ENCODE assay signal across 9 cellular contexts in the genomic region with DNA sequence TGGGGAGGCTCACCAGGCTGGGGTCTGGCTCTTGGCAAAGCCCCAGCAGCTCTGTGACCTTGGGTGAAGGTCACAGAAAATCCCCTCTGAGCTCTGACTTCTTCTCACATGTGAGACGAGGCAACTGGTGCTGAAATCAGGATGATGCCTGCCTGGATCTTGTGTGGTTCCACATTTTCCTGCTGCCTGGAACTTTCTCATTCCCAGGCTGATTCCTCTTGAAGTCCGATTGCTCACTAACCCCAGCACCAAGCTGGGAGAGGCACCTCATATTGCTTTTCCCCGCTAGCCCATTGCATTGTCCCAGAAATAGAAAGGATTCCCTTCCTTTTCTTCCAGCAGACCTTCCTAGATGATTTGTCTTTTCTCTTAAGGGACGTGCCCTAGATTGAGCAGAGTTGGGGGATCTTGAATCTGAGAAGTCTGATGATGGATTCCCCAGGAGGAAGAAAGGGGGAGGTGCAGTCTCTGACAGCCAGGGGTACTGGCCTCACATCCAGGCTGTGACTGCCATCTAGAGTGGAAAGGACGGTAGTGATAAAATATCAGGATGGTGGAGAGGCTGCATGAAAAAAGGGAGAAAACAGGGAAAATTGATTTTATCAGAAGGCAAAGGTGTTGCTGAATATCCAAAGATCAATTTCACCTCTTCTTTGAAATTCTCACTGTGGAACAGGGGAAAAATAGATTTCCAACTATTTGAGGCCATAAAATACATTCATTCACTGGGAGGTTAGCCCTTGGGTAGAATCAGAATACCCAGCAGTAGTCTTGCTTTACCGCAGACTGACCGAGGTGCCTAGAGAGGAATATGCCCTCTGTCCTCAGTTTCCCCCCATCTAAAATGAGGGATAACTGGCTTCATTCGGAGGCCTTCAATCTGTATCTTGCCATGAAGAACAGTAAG.
DNase-seq lines count a peak whose midpoint lies in the region; ATAC-seq and TF ChIP-seq lines count a peak whose summit lies in the region.
"Had no signal": no experiment of that assay in that cellular context is flagged by ENCODE, and none has a peak within 500 bp of the region (broad histone marks: within the 10 kb centered on the region; RNA-seq: fewer than 3 reads in every experiment).

No MANE protein-coding gene starts in this region.

- POLR2A ChIA-PET in activated CD4-positive, alpha-beta T cell treated with anti-CD3 and anti-CD28 coated beads, Interleukin-2, amount 10 ng/mL, durations not matched to agents 7 days and 5 days (lab: Charles Lee), result no interaction called here

- no peak overlapping the region for H3K27ac Mint-ChIP-seq in activated CD4-positive, alpha-beta T cell treated with anti-CD3 and anti-CD28 coated beads, Interleukin-2, amount 10 ng/mL, durations not matched to agents 7 days and 5 days

- H3K36me3 Mint-ChIP-seq in activated CD4-positive, alpha-beta T cell treated with anti-CD3 and anti-CD28 coated beads, Interleukin-2, amount 10 ng/mL, durations not matched to agents 7 days and 5 days (ENCODE audit: low read depth), result peaks cover 6% of the 10 kb centered on the region

- no peaks in the 10 kb centered on the region for H3K27me3 Mint-ChIP-seq in activated CD4-positive, alpha-beta T cell treated with anti-CD3 and anti-CD28 coated beads, Interleukin-2, amount 10 ng/mL, durations not matched to agents 7 days and 5 days

- no peaks in the 10 kb centered on the region for H3K27me3 ChIP-seq in tibial artery

- no peaks in the 10 kb centered on the region for H3K4me1 ChIP-seq in mucosa of descending colon (ENCODE audit: low read depth)
- peaks cover 0 to 5% (median 0%) of the 10 kb centered on the region in 4 donors for H3K4me1 ChIP-seq in tibial artery

- peaks cover 28% of the 10 kb centered on the region for H3K4me1 Mint-ChIP-seq in activated CD4-positive, alpha-beta T cell treated with anti-CD3 and anti-CD28 coated beads, Interleukin-2, amount 10 ng/mL, durations not matched to agents 7 days and 5 days

- TF ChIP-seq CTCF in GM12873 (IDR thresholded peaks at IDR 0.05; ENCODE audit: insufficient read depth, low read depth, low read length, missing control alignments), result peak; percentile 78
- peak; percentile 81 for TF ChIP-seq CTCF in epithelial cell of proximal tubule (conservative IDR thresholded peaks at IDR 0.05; ENCODE audit: low read depth, low read length)
- TF ChIP-seq CTCF in mucosa of descending colon (IDR thresholded peaks at IDR 0.05), result peak; percentile 17
- TF ChIP-seq CTCF in tibial artery (IDR thresholded peaks at IDR 0.05), result peak; percentile 64 to 78

- intact Hi-C loops in mucosa of descending colon (cut with DNase I, micrococcal nuclease) (loop anchor here in 1 of 2 donors (5.0 kb wide), 1 partner anchor 413 kb away; a partner anchor contains a TSS), tibial artery (cut with DNase I; ENCODE audit: low total_unique reads) (loop anchor here (5.0 to 10.0 kb wide), 2 partner anchors 55 to 418 kb away; no protein-coding TSS in a partner anchor)

- H3K9me3 ChIP-seq in mucosa of descending colon (no peaks in the 10 kb centered on the region), tibial artery (no peaks in the 10 kb centered on the region)

- ATAC-seq in HG02885 (IDR thresholded peaks at IDR 0.05; ENCODE audit: poor library complexity, unreplicated experiment) (peak; percentile 85), mucosa of descending colon (peak; percentile 82)

- H3K27ac ChIP-seq in tibial artery, result peak overlapping the region in 1 of 2 donors; percentile 2

- H3K4me3 Mint-ChIP-seq in activated CD4-positive, alpha-beta T cell treated with anti-CD3 and anti-CD28 coated beads, Interleukin-2, amount 10 ng/mL, durations not matched to agents 7 days and 5 days, result no peak overlapping the region

- H3K36me3 ChIP-seq in mucosa of descending colon (ENCODE audit: low read depth) (no peaks in the 10 kb centered on the region), tibial artery (peaks cover 0 to 14% (median 0%) of the 10 kb centered on the region in 3 donors)

- H3K9me3 Mint-ChIP-seq in activated CD4-positive, alpha-beta T cell treated with anti-CD3 and anti-CD28 coated beads, Interleukin-2, amount 10 ng/mL, durations not matched to agents 7 days and 5 days, result peaks cover 2% of the 10 kb centered on the region
- H3K9me3 Mint-ChIP-seq: IgD-negative memory B cell had no signal

- H3K4me3 ChIP-seq in epithelial cell of proximal tubule (ENCODE audit: low read depth, low read length) (no peak overlapping the region), mucosa of descending colon (no peak overlapping the region), tibial artery (no peak overlapping the region)

- CTCF ChIA-PET in activated CD4-positive, alpha-beta T cell treated with anti-CD3 and anti-CD28 coated beads, Interleukin-2, amount 10 ng/mL, durations not matched to agents 7 days and 5 days (lab: Charles Lee), result interaction anchor here (0.6 to 0.7 kb wide), 4 partner anchors 71 to 349 kb away, joined by 3 to 5 read pairs (median 3); no protein-coding TSS in a partner anchor

- DNase-seq in AG08396 (ENCODE audit: low spot score) (peak; percentile 83), NCI-H2171 treated with DMSO at 0.1 percent for 48 hours (lab: John Stamatoyannopoulos, UW) (peak; percentile 74), epithelial cell of proximal tubule (ENCODE audit: low read depth) (no peak), mucosa of descending colon (peak in 1 of 3 donors; percentile 61), tibial artery (peak in 1 of 2 donors; percentile 53)
- DNase-seq in activated CD4-positive, alpha-beta T cell treated with anti-CD3 and anti-CD28 coated beads, Interleukin-2, amount 10 ng/mL, durations not matched to agents 7 days and 5 days, result peak; percentile 63

Comparison
In these comparisons a context has a peak if more than half of its experiments do, and no peak if none do; other contexts are left out.
1. CTCF ChIP-seq: peak in every context shown above with its lines; median percentile 81 in epithelial cell of proximal tubule; 78 in GM12873; 71 in tibial artery; 17 in mucosa of descending colon.